In genomic region chr2:105644174-105644980, GRCh38 we compare ENCODE assay signal across 14 cellular contexts.
A peak's percentile ranks its signal among the peaks of the same experiment; 100 is the strongest.
DNase-seq lines count a peak whose midpoint lies in the region; ATAC-seq, FAIRE-seq and TF ChIP-seq lines count a peak whose summit lies in the region.
"Had no signal": no experiment of that assay in that cellular context is flagged by ENCODE, and none has a peak within 500 bp of the region (broad histone marks: within the 10 kb centered on the region; RNA-seq: fewer than 3 reads in every experiment).

No MANE protein-coding gene starts in this region.

- DNase-seq in EL (peak; percentile 13), kidney (no peak), HTR-8/SVneo (ENCODE audit: insufficient read length, low spot score) (no peak), NCI-H2081 (lab: John Stamatoyannopoulos, UW) (no peak), mesendoderm (no peak)
- no peak for DNase-seq in effector memory CD8-positive, alpha-beta T cell
- DNase-seq: activated CD4-positive, alpha-beta T cell treated with anti-CD3 and anti-CD28 coated beads for 48 hours; activated naive CD4-positive, alpha-beta T cell treated with Interleukin-2 at 50 U/mL for 16 hours; CD4-positive, alpha-beta memory T cell; natural killer cell; NCI-H1048; stimulated activated naive CD4-positive, alpha-beta T cell treated with Interleukin-2 at 50 U/mL for 16 hours had no signal

- H2BK15ac ChIP-seq in mesendoderm (replicated peaks; ENCODE audit: low read depth), result no peak overlapping the region

- H3K36me3 ChIP-seq in kidney (ENCODE audit: control insufficient read depth in 1 of 2, insufficient read depth in 2 of 2, low read length in 2 of 2) (no peaks in the 10 kb centered on the region), skeletal muscle tissue (ENCODE audit: control insufficient read depth in 3 of 3, insufficient read depth in 3 of 3, low read length in 3 of 3) (no peaks in the 10 kb centered on the region), mesendoderm (ENCODE audit: control insufficient read depth, insufficient read depth, low read length) (no peaks in the 10 kb centered on the region)

- intact Hi-C loops in kidney (cut with DNase I), result no loop called here

- no CpG with 5 or more reads among the region's 18 CpGs for WGBS in mesendoderm (ENCODE audit: extremely low coverage, insufficient coverage, low lambda C conversion rate)

- peaks cover 0 to 3% of the 10 kb centered on the region in 2 donors for H3K4me1 Mint-ChIP-seq in effector memory CD8-positive, alpha-beta T cell (ENCODE audit: low read depth in 2 of 2)
- H3K4me1 Mint-ChIP-seq: natural killer cell had no signal

- no peak overlapping the region for H3K4me3 Mint-ChIP-seq in effector memory CD8-positive, alpha-beta T cell
- H3K4me3 Mint-ChIP-seq: CD4-positive, alpha-beta memory T cell; natural killer cell had no signal

- H3K56ac ChIP-seq in mesendoderm (ENCODE audit: low read length), result no peak overlapping the region

- FAIRE-seq in kidney (lab: Jason Lieb, UNC) (no peak), HTR-8/SVneo (lab: Jason Lieb, UNC) (no peak)

- H3K27ac ChIP-seq in VCaP (peak overlapping the region; percentile 59), kidney (ENCODE audit: low read depth in 2 of 2, low read length in 2 of 2) (peak overlapping the region in 1 of 2 donors; percentile 28), skeletal muscle tissue (ENCODE audit: low read depth, low read length) (no peak overlapping the region), mesendoderm (ENCODE audit: low read depth, low read length) (no peak overlapping the region)

- H2BK120ac ChIP-seq in mesendoderm (ENCODE audit: low read depth, low read length), result no peak overlapping the region

- no peaks in the 10 kb centered on the region for H3K79me2 ChIP-seq in mesendoderm (ENCODE audit: control insufficient read depth, insufficient read depth, low read length)

- H3K9me3 Mint-ChIP-seq in effector memory CD8-positive, alpha-beta T cell, result no peaks in the 10 kb centered on the region

- H3K4ac ChIP-seq in mesendoderm (ENCODE audit: low read depth, low read length), result no peak overlapping the region

- no peak overlapping the region for H4K8ac ChIP-seq in mesendoderm (ENCODE audit: low read depth, low read length)

- H3K9ac ChIP-seq in kidney (ENCODE audit: low read length in 2 of 2), result no peak overlapping the region
- H3K9ac ChIP-seq in skeletal muscle tissue (ENCODE audit: low read depth in 1 of 3, low read length in 3 of 3), result no peak overlapping the region
- H3K9ac ChIP-seq in mesendoderm (ENCODE audit: low read length), result no peak overlapping the region

- no peak for ATAC-seq in effector memory CD8-positive, alpha-beta T cell (replicated peaks)
- ATAC-seq: natural killer cell had no signal

- H3K18ac ChIP-seq in mesendoderm (ENCODE audit: low read length), result no peak overlapping the region

- TF ChIP-seq CTCF in VCaP (conservative IDR thresholded peaks at IDR 0.05) (no peak), kidney (IDR thresholded peaks at IDR 0.05; ENCODE audit: borderline replicate concordance, extremely low read depth, insufficient read depth) (no peak)

- H3K4me1 ChIP-seq in kidney (ENCODE audit: control insufficient read depth in 1 of 2, insufficient read depth in 1 of 2, low read depth in 1 of 2, low read length in 2 of 2) (peaks cover 0 to 5% of the 10 kb centered on the region in 2 donors), skeletal muscle tissue (ENCODE audit: control insufficient read depth in 3 of 3, insufficient read depth in 3 of 3, low read length in 3 of 3) (peaks cover 0 to 6% (median 3%) of the 10 kb centered on the region in 3 donors), mesendoderm (ENCODE audit: control insufficient read depth, low read depth, low read length) (peaks cover 4% of the 10 kb centered on the region)

- H3K27me3 ChIP-seq in skeletal muscle tissue (ENCODE audit: control insufficient read depth in 3 of 3, insufficient read depth in 3 of 3, low read length in 3 of 3) (peaks cover 0 to 21% (median 8%) of the 10 kb centered on the region in 3 donors), mesendoderm (ENCODE audit: insufficient read depth, low read length, poor library complexity) (no peaks in the 10 kb centered on the region)

- H3K23ac ChIP-seq in mesendoderm (ENCODE audit: low read length), result no peak overlapping the region

- H3K9me3 ChIP-seq in kidney (ENCODE audit: control insufficient read depth in 1 of 2, low read length in 2 of 2) (no peaks in the 10 kb centered on the region), skeletal muscle tissue (ENCODE audit: control insufficient read depth in 3 of 3, low read length in 3 of 3) (no peaks in the 10 kb centered on the region)

- H3K27ac Mint-ChIP-seq in effector memory CD8-positive, alpha-beta T cell, result no peak overlapping the region
- H3K27ac Mint-ChIP-seq: CD4-positive, alpha-beta memory T cell; natural killer cell had no signal

- H3K4me3 ChIP-seq in kidney (ENCODE audit: low read length in 2 of 2) (peak overlapping the region; percentile 21 to 45), skeletal muscle tissue (ENCODE audit: low read length in 3 of 3) (peak overlapping the region in 2 of 3 donors; percentile 7 to 37), mesendoderm (ENCODE audit: low read length) (no peak overlapping the region)

- H2BK5ac ChIP-seq in mesendoderm (ENCODE audit: low read length), result no peak overlapping the region

- H3K4me2 ChIP-seq in mesendoderm (ENCODE audit: low read length), result no peak overlapping the region

- H3K27me3 Mint-ChIP-seq in effector memory CD8-positive, alpha-beta T cell, result peaks cover 23 to 49% of the 10 kb centered on the region in 2 donors

- H3K36me3 Mint-ChIP-seq in effector memory CD8-positive, alpha-beta T cell (ENCODE audit: insufficient read depth), result no peaks in the 10 kb centered on the region
- H3K36me3 Mint-ChIP-seq: natural killer cell had no signal

- no peak overlapping the region for H2AK5ac ChIP-seq in mesendoderm (ENCODE audit: low read length)

- no peak overlapping the region for H4K5ac ChIP-seq in mesendoderm (ENCODE audit: low read length)

- H3K79me1 ChIP-seq in mesendoderm (ENCODE audit: low read length), result no peaks in the 10 kb centered on the region
